In genomic region chr4:1207603-1208265, GRCh38 we compare ENCODE assay signal across 1 cellular context.
TF ChIP-seq lines count a peak whose summit lies in the region.

No MANE protein-coding gene starts in this region.

TF ChIP-seq in GM23338, 12 proteins besides CTCF, POLR2A, EP300 and RAD21 (continued from another document):
- TF ChIP-seq REST (IDR thresholded peaks at IDR 0.05; ENCODE audit: unreplicated experiment) = no peak
- TF ChIP-seq EZH2 (IDR thresholded peaks at IDR 0.05; ENCODE audit: low read depth, unreplicated experiment) = no peak
- no peak for TF ChIP-seq ETS1 (IDR thresholded peaks at IDR 0.05)
- TF ChIP-seq NANOG (IDR thresholded peaks at IDR 0.05; ENCODE audit: borderline replicate concordance) = no peak
